8 cellular contexts compared by ENCODE assay signal in the genomic region with DNA sequence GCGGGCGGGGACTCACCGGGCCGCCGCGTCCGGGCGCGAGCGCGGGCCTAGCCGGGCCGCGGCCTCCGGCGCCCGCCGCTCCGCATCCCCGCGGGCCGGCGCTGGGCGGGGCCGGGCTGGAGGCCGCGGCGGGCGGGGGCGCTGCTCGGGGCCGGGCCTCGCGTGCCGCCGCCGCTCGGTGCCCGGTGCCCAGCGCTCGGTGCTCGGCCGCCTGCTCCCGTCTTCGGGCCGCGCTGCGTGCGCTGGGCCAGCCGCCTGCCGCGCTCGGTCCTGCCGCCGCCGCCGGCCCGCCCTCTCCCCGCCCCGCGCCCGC. TPM values are rescaled to one million over a fixed set of nuclear protein-coding genes. Genes with fewer than 3 reads are reported as not detected.
DNase-seq lines count a peak whose midpoint lies in the region; ATAC-seq, FAIRE-seq and TF ChIP-seq lines count a peak whose summit lies in the region.

A gene (minus strand): TSS at position 281 of the 313 bp plus-strand sequence. CDS start 3,105 bp downstream, outside the sequence.

- no peak for FAIRE-seq in D721Med (lab: Jason Lieb, UNC)

- H3K27me3 ChIP-seq in Karpas-422 (ENCODE audit: low read length) (no peaks in the 10 kb centered on the region), mesenchymal stem cell (ENCODE audit: control insufficient read depth in 1 of 2, insufficient read depth in 1 of 2, low read length in 2 of 2) (no peaks in the 10 kb centered on the region), upper lobe of left lung (no peaks in the 10 kb centered on the region)

- H3K79me1 ChIP-seq in mesenchymal stem cell (replicated peaks; ENCODE audit: low read length, poor library complexity, severe bottlenecking), result peaks cover 10% of the 10 kb centered on the region

- no peaks in the 10 kb centered on the region for H3K9me3 ChIP-seq in Karpas-422 (ENCODE audit: low read length)
- H3K9me3 ChIP-seq in mesenchymal stem cell (ENCODE audit: control insufficient read depth, low read length), result no peaks in the 10 kb centered on the region
- H3K9me3 ChIP-seq in upper lobe of left lung, result no peaks in the 10 kb centered on the region

- TF ChIP-seq CTCF in upper lobe of left lung (IDR thresholded peaks at IDR 0.05), result no peak
- TF ChIP-seq CTCF in D721Med (IDR thresholded peaks at IDR 0.05; ENCODE audit: insufficient read depth, missing control alignments), result no peak

- peak within 1 kb of the TSS in 1 of 2 experiments; percentile 80 for H3K14ac ChIP-seq in mesenchymal stem cell (ENCODE audit: low read length in 2 of 2)

- peak within 1 kb of the TSS; percentile 44 for H4K91ac ChIP-seq in mesenchymal stem cell (ENCODE audit: low read length)

- H3K9me2 ChIP-seq in Karpas-422 (replicated peaks; ENCODE audit: insufficient read depth, low read length), result no peaks in the 10 kb centered on the region

- H2BK15ac ChIP-seq in mesenchymal stem cell (ENCODE audit: low read depth, poor library complexity, severe bottlenecking), result peak within 1 kb of the TSS; percentile 95

- peak; percentile 25 for ATAC-seq in GM19025 (IDR thresholded peaks at IDR 0.05; ENCODE audit: low read depth, unreplicated experiment)
- ATAC-seq in upper lobe of left lung (ENCODE audit: low FRiP score in 2 of 2), result no peak
- no peak for ATAC-seq in HG03342 (IDR thresholded peaks at IDR 0.05; ENCODE audit: unreplicated experiment)

- H2AFZ ChIP-seq in Karpas-422 (ENCODE audit: low read length) (peak within 1 kb of the TSS; percentile 39; the same call in 1 of the 2 replicates), mesenchymal stem cell (ENCODE audit: low read depth, low read length) (peak within 1 kb of the TSS; percentile 29)

- no peak for TF ChIP-seq EP300 in upper lobe of left lung (IDR thresholded peaks at IDR 0.05)

- peak within 1 kb of the TSS; percentile 83 for H3K9ac ChIP-seq in Karpas-422 (ENCODE audit: low read length)
- H3K9ac ChIP-seq in mesenchymal stem cell (ENCODE audit: low read length), result peak within 1 kb of the TSS; percentile 91

- H3K23ac ChIP-seq in mesenchymal stem cell (ENCODE audit: low read length in 2 of 2), result no peak within 1 kb of the TSS

- H4K8ac ChIP-seq in mesenchymal stem cell (ENCODE audit: low read length), result peak within 1 kb of the TSS; percentile 90

- peak within 1 kb of the TSS; percentile 74 to 90 for H3K18ac ChIP-seq in mesenchymal stem cell (ENCODE audit: low read depth in 1 of 2, low read length in 2 of 2)

- H3K36me3 ChIP-seq in Karpas-422 (ENCODE audit: insufficient read depth, low read length), result no peaks in the 10 kb centered on the region
- peaks cover 16 to 27% of the 10 kb centered on the region in 2 experiments for H3K36me3 ChIP-seq in mesenchymal stem cell (ENCODE audit: control insufficient read depth in 1 of 2, insufficient read depth in 2 of 2, low read depth in 1 of 2, low read length in 2 of 2)
- peaks cover 0 to 20% (median 19%) of the 10 kb centered on the region in 4 donors for H3K36me3 ChIP-seq in upper lobe of left lung

- no peak within 1 kb of the TSS for H2BK5ac ChIP-seq in mesenchymal stem cell (ENCODE audit: low read depth, low read length, poor library complexity, severe bottlenecking)

- peaks cover 46% of the 10 kb centered on the region for H3K79me2 ChIP-seq in Karpas-422 (ENCODE audit: low read length)

- DNase-seq in Karpas-422, result no peak
- DNase-seq in mesenchymal stem cell, result no peak
- no peak for DNase-seq in upper lobe of left lung
- DNase-seq in D721Med (ENCODE audit: insufficient read length, low spot score), result no peak
- DNase-seq in D341Med (ENCODE audit: low spot score), result no peak

- H3K4me1 ChIP-seq in Karpas-422 (ENCODE audit: low read length) (peaks cover 42% of the 10 kb centered on the region), mesenchymal stem cell (ENCODE audit: control insufficient read depth, insufficient read depth, low read depth, low read length) (peaks cover 62% of the 10 kb centered on the region), upper lobe of left lung (peaks cover 64 to 82% (median 72%) of the 10 kb centered on the region in 4 donors)

- H3K4me3 ChIP-seq in Karpas-422 (ENCODE audit: low read length) (peak within 1 kb of the TSS; percentile 88), mesenchymal stem cell (ENCODE audit: insufficient read depth in 1 of 2, low read depth in 1 of 2, low read length in 2 of 2) (peak within 1 kb of the TSS; percentile 73 to 91), upper lobe of left lung (peak within 1 kb of the TSS; percentile 68 to 93 (median 89))

- H3K4ac ChIP-seq in mesenchymal stem cell (ENCODE audit: low read depth in 1 of 2, low read length in 2 of 2), result peak within 1 kb of the TSS; percentile 63 to 95

- H2AK5ac ChIP-seq in mesenchymal stem cell (ENCODE audit: low read length, severe bottlenecking), result peak within 1 kb of the TSS; percentile 90

- no peak for TF ChIP-seq POLR2A in upper lobe of left lung (IDR thresholded peaks at IDR 0.05)

- H4K20me1 ChIP-seq in Karpas-422 (ENCODE audit: insufficient read depth, low read depth, low read length), result peaks cover 44% of the 10 kb centered on the region

- H2BK12ac ChIP-seq in mesenchymal stem cell (ENCODE audit: low read length in 2 of 2), result peak within 1 kb of the TSS; percentile 29 to 80

- 0% methylated on average over 8 of the region's 62 CpGs for WGBS in mesenchymal stem cell
- WGBS in upper lobe of left lung, 2 donors, result no CpG with 5 or more reads among the region's 62 CpGs

- H3K27ac ChIP-seq in Karpas-422 (ENCODE audit: low read length) (peak within 1 kb of the TSS; percentile 32; the same call in 1 of the 2 replicates), cingulate gyrus (ENCODE audit: low read depth, low read length) (peak within 1 kb of the TSS; percentile 39), mesenchymal stem cell (ENCODE audit: low read length, poor library complexity, severe bottlenecking) (peak within 1 kb of the TSS; percentile 38), upper lobe of left lung (peak within 1 kb of the TSS; percentile 79 to 92 (median 90))

- peak within 1 kb of the TSS; percentile 96 for H3K4me2 ChIP-seq in Karpas-422 (ENCODE audit: low read depth, low read length, poor library complexity, severe bottlenecking)
- H3K4me2 ChIP-seq in mesenchymal stem cell (ENCODE audit: low read length, poor library complexity, severe bottlenecking), result peak within 1 kb of the TSS; percentile 85

- H2BK120ac ChIP-seq in mesenchymal stem cell (ENCODE audit: low read depth, low read length), result peak within 1 kb of the TSS; percentile 61

RNA-seq across cellular contexts. Expression of the gene that starts here (rescaled TPM):
- 70.4 and 127 TPM in 2 replicates for total RNA-seq in Karpas-422 (2014; rRNA removed; shearing (Covaris generic); ENCODE audit: low replicate concordance)
- 106 TPM for polyA plus RNA-seq in mesenchymal stem cell (2013, experiment 1 of 2)
- 108 TPM for polyA plus RNA-seq in mesenchymal stem cell (2013, experiment 2 of 2)
- total RNA-seq in upper lobe of left lung, result 100 to 1,000 TPM; 122 to 283 (median 191) TPM

Comparison
In these comparisons a context has a peak if more than half of its experiments do, and no peak if none do; other contexts are left out.
1. H3K27ac ChIP-seq: peak in every context shown above with its lines; median percentile 90 in upper lobe of left lung; 39 in cingulate gyrus; 38 in mesenchymal stem cell; 32 in Karpas-422.